1 cellular context compared by ENCODE assay signal in genomic region chr11:61429691-61430582, GRCh38.
TF ChIP-seq lines count a peak whose summit lies in the region.

Gene CPSF7, minus strand, starts transcription at chr11:61429975. Its CDS starts 740 bp downstream, at chr11:61429235.
Gene SDHAF2, plus strand, starts transcription at chr11:61430124. Its CDS starts 23 bp downstream, at chr11:61430147.

TF ChIP-seq in K562, 482 proteins besides CTCF, POLR2A, EP300 and RAD21 (continued from another document and continues in another):
- TF ChIP-seq ZNF609 (CRISPR knock-in tag; IDR thresholded peaks at IDR 0.05; ENCODE audit: borderline replicate concordance), result 0 out of 2 replicates have a peak, but pooled peaks have one; percentile 68
- TF ChIP-seq FOXP1 (CRISPR knock-in tag; IDR thresholded peaks at IDR 0.05), result peak; percentile 96
- peak; percentile 72 for TF ChIP-seq LCOR (CRISPR knock-in tag; IDR thresholded peaks at IDR 0.05)
- TF ChIP-seq ARHGAP35 (IDR thresholded peaks at IDR 0.05; ENCODE audit: partially characterized antibody), result no peak
- TF ChIP-seq SFPQ (IDR thresholded peaks at IDR 0.05; ENCODE audit: low read depth, low read length), result no peak
- TF ChIP-seq ZNF23 (CRISPR knock-in tag; IDR thresholded peaks at IDR 0.05), result no peak
- TF ChIP-seq THRA (IDR thresholded peaks at IDR 0.05), result no peak
- peak in 1 of 2 experiments; percentile 95; a peak in 2 of 4 replicates for TF ChIP-seq UBTF (IDR thresholded peaks at IDR 0.05; ENCODE audit: borderline replicate concordance in 1 of 2, low read depth in 2 of 2, low read length in 2 of 2)
- TF ChIP-seq ZBTB17 (CRISPR knock-in tag; IDR thresholded peaks at IDR 0.05), result 0 out of 2 replicates have a peak, but pooled peaks have one; percentile 38
- TF ChIP-seq CSDE1 (IDR thresholded peaks at IDR 0.05), result 0 out of 4 replicates have a peak, but pooled peaks of 1 of the 2 experiments have one; percentile 31
- peak; percentile 90 for TF ChIP-seq SIN3B (IDR thresholded peaks at IDR 0.05; ENCODE audit: low read depth)
- peak; percentile 61 to 72; a peak in 2 of 4 replicates for TF ChIP-seq MLLT1 (IDR thresholded peaks at IDR 0.05)
- peak; percentile 68 for TF ChIP-seq ATF7 (IDR thresholded peaks at IDR 0.05)
- TF ChIP-seq USF1 (CRISPR knock-in tag; IDR thresholded peaks at IDR 0.05), result peak; percentile 11; the same call in 1 of the 2 replicates
- peak; percentile 88 for TF ChIP-seq ZBTB2 (IDR thresholded peaks at IDR 0.05)
- peak; percentile 89 for TF ChIP-seq TGIF2 (CRISPR knock-in tag; IDR thresholded peaks at IDR 0.05)
- peak; percentile 55 for TF ChIP-seq FIP1L1 (IDR thresholded peaks at IDR 0.05; ENCODE audit: low read depth, low read length, poor library complexity, severe bottlenecking)
- peak; percentile 89 for TF ChIP-seq SP1 (CRISPR knock-in tag; IDR thresholded peaks at IDR 0.05)
- peak; percentile 94 for TF ChIP-seq SUPT5H (IDR thresholded peaks at IDR 0.05)
- TF ChIP-seq ZNF79 (CRISPR knock-in tag; IDR thresholded peaks at IDR 0.05; ENCODE audit: low read depth), result no peak
- no peak for TF ChIP-seq PTTG1 (tag; IDR thresholded peaks at IDR 0.05; ENCODE audit: low read depth)
- TF ChIP-seq ZNF707 (CRISPR knock-in tag; conservative IDR thresholded peaks at IDR 0.05), result no peak
- TF ChIP-seq ZNF740 (CRISPR knock-in tag; IDR thresholded peaks at IDR 0.05), result peak; percentile 88
- peak in 1 of 2 experiments; percentile 66; a peak in 1 of 4 replicates for TF ChIP-seq ZNF740 (tag; IDR thresholded peaks at IDR 0.05)
- TF ChIP-seq ZBTB26 (CRISPR knock-in tag; IDR thresholded peaks at IDR 0.05), result peak; percentile 95
- peak; percentile 97 for TF ChIP-seq TAF1 (IDR thresholded peaks at IDR 0.05; ENCODE audit: control insufficient read depth, extremely low read depth, insufficient read depth, low read length, severe bottlenecking)
- TF ChIP-seq NFE2 (IDR thresholded peaks at IDR 0.05; ENCODE audit: low read depth), result no peak
- TF ChIP-seq ZBTB1 (CRISPR knock-in tag; IDR thresholded peaks at IDR 0.05; ENCODE audit: borderline replicate concordance, low read depth), result peak; percentile 72; the same call in 1 of the 2 replicates
- TF ChIP-seq POLR2H (tag; IDR thresholded peaks at IDR 0.05; ENCODE audit: low read depth), result peak; percentile 84
- TF ChIP-seq SAFB2 (IDR thresholded peaks at IDR 0.05; ENCODE audit: borderline replicate concordance, low read depth, low read length, severe bottlenecking), result no peak
- no peak for TF ChIP-seq ZNF280A (IDR thresholded peaks at IDR 0.05; ENCODE audit: low read depth, partially characterized antibody)
- TF ChIP-seq NFRKB (IDR thresholded peaks at IDR 0.05; ENCODE audit: low read depth), result peak; percentile 98
- TF ChIP-seq TCF3 (CRISPR knock-in tag; IDR thresholded peaks at IDR 0.05), result 0 out of 2 replicates have a peak, but pooled peaks have one; percentile 10
- TF ChIP-seq WHSC1 (IDR thresholded peaks at IDR 0.05; ENCODE audit: low read length), result no peak
- peak; percentile 75; the same call in 1 of the 2 replicates for TF ChIP-seq MBD2 (IDR thresholded peaks at IDR 0.05; ENCODE audit: borderline replicate concordance, low read depth)
- no peak for TF ChIP-seq TFE3 (CRISPR knock-in tag; IDR thresholded peaks at IDR 0.05)
- TF ChIP-seq ARID2 (IDR thresholded peaks at IDR 0.05), result no peak
- TF ChIP-seq ZNF408 (CRISPR knock-in tag; IDR thresholded peaks at IDR 0.05; ENCODE audit: low read depth), result no peak
- no peak for TF ChIP-seq MECOM (CRISPR knock-in tag; IDR thresholded peaks at IDR 0.05)
